18 cellular contexts compared by ENCODE assay signal in genomic region chr7:31767686-31768358, GRCh38.
A peak's percentile ranks its signal among the peaks of the same experiment; 100 is the strongest.
DNase-seq lines count a peak whose midpoint lies in the region; TF ChIP-seq lines count a peak whose summit lies in the region.
"Had no signal": no experiment of that assay in that cellular context is flagged by ENCODE, and none has a peak within 500 bp of the region (broad histone marks: within the 10 kb centered on the region; RNA-seq: fewer than 3 reads in every experiment).

No MANE protein-coding gene starts in this region.

- H3K4me3 ChIP-seq in HAP-1, result no peak overlapping the region
- no peak overlapping the region for H3K4me3 ChIP-seq in WERI-Rb-1 (ENCODE audit: low read depth, low read length)

- DNase-seq in HAP-1 (ENCODE audit: low spot score in 2 of 2), result peak; percentile 47 to 55
- DNase-seq in ecto neural progenitor cell (ENCODE audit: low spot score), result peak; percentile 56
- DNase-seq in iPS-NIHi11 (ENCODE audit: low spot score), result peak; percentile 70
- no peak for DNase-seq in WERI-Rb-1
- DNase-seq in stimulated activated CD4-positive, alpha-beta T cell treated with anti-CD3 and anti-CD28 coated beads, Interleukin-4, amount 100 ng/mL, for 4 hours, result no peak
- no peak for DNase-seq in amygdala (lab: John Stamatoyannopoulos, UW)
- no peak for DNase-seq in SW 1271 (lab: John Stamatoyannopoulos, UW)
- DNase-seq: CD4-positive, CD25-positive, alpha-beta regulatory T cell; DMS79; HCEC 1CT; KG1; NCI-H1105; NCI-H146; NCI-H2029; NCI-H2227 treated with DMSO at 0.1 percent for 48 hours; NCI-H510A; NCI-H774; Right ventricle myocardium superior had no signal

- TF ChIP-seq CTCF in WERI-Rb-1 (IDR thresholded peaks at IDR 0.05; ENCODE audit: low read depth, low read length), result no peak

- H3K4me1 ChIP-seq in HAP-1, result no peaks in the 10 kb centered on the region

- H3K36me3 ChIP-seq in HAP-1 (replicated peaks) (no peaks in the 10 kb centered on the region), WERI-Rb-1 (no peaks in the 10 kb centered on the region)

- no peak overlapping the region for H3K27ac ChIP-seq in WERI-Rb-1

- H3K27me3 ChIP-seq in HAP-1 (ENCODE audit: low read depth), result no peaks in the 10 kb centered on the region
- H3K27me3 ChIP-seq in WERI-Rb-1 (ENCODE audit: insufficient read depth, low read depth, severe bottlenecking), result no peaks in the 10 kb centered on the region

- in situ Hi-C loops in HAP-1 (cut with MboI; ENCODE audit: low sequenced_read_pairs), result no loop called here

- H3K9me3 ChIP-seq in HAP-1 (no peaks in the 10 kb centered on the region), WERI-Rb-1 (ENCODE audit: severe bottlenecking) (no peaks in the 10 kb centered on the region)

Comparison
In these comparisons a context has a peak if more than half of its experiments do, and no peak if none do; other contexts are left out.
1. DNase-seq: peak in HAP-1 (2 of 2), ecto neural progenitor cell (single experiment) and iPS-NIHi11 (single experiment); none in WERI-Rb-1 (single experiment), stimulated activated CD4-positive, alpha-beta T cell treated with anti-CD3 and anti-CD28 coated beads, Interleukin-4, amount 100 ng/mL, for 4 hours (0 of 2), amygdala (0 of 56) and SW 1271 (0 of 2).